Comparison of ENCODE assay signal across 8 cellular contexts in genomic region chr7:102616507-102617125, GRCh38. TPM values are rescaled to one million over a fixed set of nuclear protein-coding genes. Genes with fewer than 3 reads are reported as not detected.
A peak's percentile ranks its signal among the peaks of the same experiment; 100 is the strongest.
DNase-seq lines count a peak whose midpoint lies in the region; ATAC-seq and TF ChIP-seq lines count a peak whose summit lies in the region.
"Not testable (repeated sequence)": the region's sequence is repeated elsewhere in the genome, so short reads cannot be mapped to it uniquely, and the experiment has no call there.

RASA4 (minus strand) TSS chr7:102616756; CDS start chr7:102616689, 67 bp downstream.

- not testable (repeated sequence) for H3K9me3 Mint-ChIP-seq in activated naive CD8-positive, alpha-beta T cell treated with anti-CD3 and anti-CD28 coated beads for 36 hours; naive thymus-derived CD8-positive, alpha-beta T cell

- TF ChIP-seq POLR2A in gastroesophageal sphincter (IDR thresholded peaks at IDR 0.05), result not testable (repeated sequence)

- not testable (repeated sequence) for TF ChIP-seq CTCF in gastroesophageal sphincter (IDR thresholded peaks at IDR 0.05)

- H3K4me3 ChIP-seq in gastroesophageal sphincter, result peak within 1 kb of the TSS; percentile 32 to 53

- not testable (repeated sequence) for H3K9me3 ChIP-seq in gastroesophageal sphincter

- H3K27ac Mint-ChIP-seq in activated naive CD8-positive, alpha-beta T cell treated with anti-CD3 and anti-CD28 coated beads for 36 hours, result not testable (repeated sequence)
- peak within 1 kb of the TSS in 1 of 10 donors; percentile 43 for H3K27ac Mint-ChIP-seq in naive thymus-derived CD8-positive, alpha-beta T cell

- ATAC-seq in GM21447 (IDR thresholded peaks at IDR 0.05; ENCODE audit: unreplicated experiment) (peak; percentile 44), HG03196 (IDR thresholded peaks at IDR 0.05; ENCODE audit: unreplicated experiment) (peak; percentile 55), SK-N-SH treated with all-trans-retinoic acid at 6 μM for 48 hours (peak; percentile 85), gastroesophageal sphincter (peak; percentile 96)
- peak; percentile 97 to 98 for ATAC-seq in naive thymus-derived CD8-positive, alpha-beta T cell

- DNase-seq in Daoy (ENCODE audit: low read depth) (peak; percentile 44), superior temporal gyrus (ENCODE audit: extremely low spot score) (peak; percentile 0)
- DNase-seq in activated naive CD8-positive, alpha-beta T cell treated with anti-CD3 and anti-CD28 coated beads for 36 hours, result peak; percentile 37
- peak in 8 of 10 donors; percentile 22 to 69 (median 34) for DNase-seq in naive thymus-derived CD8-positive, alpha-beta T cell

- not testable (repeated sequence) for H3K27me3 Mint-ChIP-seq in activated naive CD8-positive, alpha-beta T cell treated with anti-CD3 and anti-CD28 coated beads for 36 hours; naive thymus-derived CD8-positive, alpha-beta T cell

- H3K4me3 Mint-ChIP-seq in activated naive CD8-positive, alpha-beta T cell treated with anti-CD3 and anti-CD28 coated beads for 36 hours, result not testable (repeated sequence)
- H3K4me3 Mint-ChIP-seq in naive thymus-derived CD8-positive, alpha-beta T cell, result peak within 1 kb of the TSS in 7 of 10 donors; percentile 28 to 77 (median 51)

- H3K4me1 Mint-ChIP-seq in activated naive CD8-positive, alpha-beta T cell treated with anti-CD3 and anti-CD28 coated beads for 36 hours; naive thymus-derived CD8-positive, alpha-beta T cell: not testable (repeated sequence)

- H3K36me3 ChIP-seq in gastroesophageal sphincter, result not testable (repeated sequence)

- TF ChIP-seq EP300 in gastroesophageal sphincter (IDR thresholded peaks at IDR 0.05), result not testable (repeated sequence)

- not testable (repeated sequence) for H3K27me3 ChIP-seq in gastroesophageal sphincter

- POLR2A ChIA-PET in naive thymus-derived CD8-positive, alpha-beta T cell (lab: Charles Lee), result not testable (repeated sequence)

- not testable (repeated sequence) for H3K4me1 ChIP-seq in gastroesophageal sphincter

- WGBS in gastroesophageal sphincter (ENCODE audit: low coverage in 1 of 2), 2 donors, result no CpG with 5 or more reads among the region's 62 CpGs

- H3K27ac ChIP-seq in gastroesophageal sphincter, result peak within 1 kb of the TSS in 2 of 4 donors; percentile 58 to 69

- not testable (repeated sequence) for H3K36me3 Mint-ChIP-seq in activated naive CD8-positive, alpha-beta T cell treated with anti-CD3 and anti-CD28 coated beads for 36 hours; naive thymus-derived CD8-positive, alpha-beta T cell

RNA-seq across cellular contexts. Expression of gene RASA4, which starts in this region (rescaled TPM):
- total RNA-seq in Daoy (2014; rRNA removed; shearing (Covaris generic)), result 1.8 and 7.7 TPM in 2 replicates
- 10 to 100 TPM; 53.7 to 54.2 TPM for total RNA-seq in activated naive CD8-positive, alpha-beta T cell treated with anti-CD3 and anti-CD28 coated beads for 36 hours
- 10 to 100 TPM; 35.5 to 62.2 (median 44.2) TPM for total RNA-seq in gastroesophageal sphincter
- 10 to 100 TPM; 60.9 to 65.1 TPM for total RNA-seq in naive thymus-derived CD8-positive, alpha-beta T cell
- 10 to 100 TPM; 14.2 to 32.6 (median 23.4) TPM for polyA plus RNA-seq in naive thymus-derived CD8-positive, alpha-beta T cell

Comparison
In these comparisons a context has a peak if more than half of its experiments do, and no peak if none do; other contexts are left out.
1. ATAC-seq: peak in every context shown above with its lines; median percentile 98 in naive thymus-derived CD8-positive, alpha-beta T cell; 96 in gastroesophageal sphincter; 85 in SK-N-SH treated with all-trans-retinoic acid at 6 μM for 48 hours; 55 in HG03196; 44 in GM21447.